6 cellular contexts compared by ENCODE assay signal in genomic region chr20:19222520-19223040, GRCh38. TPM values are rescaled to one million over a fixed set of nuclear protein-coding genes. Genes with fewer than 3 reads are reported as not detected.
"Had no signal": no experiment of that assay in that cellular context is flagged by ENCODE, and none has a peak within 500 bp of the region (broad histone marks: within the 10 kb centered on the region; RNA-seq: fewer than 3 reads in every experiment).

No MANE protein-coding gene starts in this region.

- DNase-seq: H9, HCEC 1CT, KBM-7 had no signal

- H3K27ac ChIP-seq: KMS-11 had no signal

- H3K4me3 ChIP-seq: GM23338 had no signal

- ATAC-seq: GM23338 had no signal

- H3K4me2 ChIP-seq: GM23338, KMS-11 had no signal

- H3K9ac ChIP-seq: KMS-11 had no signal

RNA-seq across cellular contexts. Expression of gene SLC24A3, which starts 10.1 kb away (rescaled TPM):
- total RNA-seq: HT-29 had no signal
